13 cellular contexts compared by ENCODE assay signal in genomic region chr5:125257057-125257970, GRCh38.
A peak's percentile ranks its signal among the peaks of the same experiment; 100 is the strongest.
DNase-seq lines count a peak whose midpoint lies in the region; ATAC-seq and TF ChIP-seq lines count a peak whose summit lies in the region.
"Had no signal": no experiment of that assay in that cellular context is flagged by ENCODE, and none has a peak within 500 bp of the region (broad histone marks: within the 10 kb centered on the region; RNA-seq: fewer than 3 reads in every experiment).

No MANE protein-coding gene starts in this region.

- no peaks in the 10 kb centered on the region for H3K79me1 ChIP-seq in H9 (ENCODE audit: insufficient read depth, low read depth, low read length, poor library complexity, severe bottlenecking)

- no peak overlapping the region for H2BK12ac ChIP-seq in H9 (ENCODE audit: insufficient read length, low read depth, low read length)

- no peaks in the 10 kb centered on the region; the same call in 1 of the 2 replicates for H3K27me3 Mint-ChIP-seq in H9 (ENCODE audit: low read depth)
- H3K27me3 Mint-ChIP-seq: naive B cell had no signal

- no peak overlapping the region for H3K4me3 ChIP-seq in A673 (ENCODE audit: low read depth, low read length, poor library complexity, severe bottlenecking)
- H3K4me3 ChIP-seq in HAP-1 = no peak overlapping the region
- H3K4me3 ChIP-seq in lower lobe of right lung = no peak overlapping the region

- DNase-seq in A673 (ENCODE audit: low spot score) (peak; percentile 36), H9 (no peak), SK-N-DZ (ENCODE audit: low spot score) (peak; percentile 21), left cardiac atrium (no peak), HAP-1 (ENCODE audit: low spot score in 2 of 2) (no peak), lower lobe of right lung (no peak), T-helper 1 cell (no peak)
- DNase-seq in activated CD8-positive, alpha-beta memory T cell treated with anti-CD3 and anti-CD28 coated beads for 24 hours = no peak
- DNase-seq: activated T-cell treated with anti-CD3 and anti-CD28 coated beads, Interleukin-2, amount 50 U/mL, for 1 hour; aorta; naive B cell; stimulated activated CD4-positive, alpha-beta T cell treated with anti-CD3 and anti-CD28 coated beads, Interleukin-12 subunit alpha, Interleukin-12 subunit beta, amount 100 ng/mL, for 4 hours had no signal

- H3K27me3 ChIP-seq in A673 (replicated peaks; ENCODE audit: insufficient read depth, low read depth, low read length, poor library complexity) (no peaks in the 10 kb centered on the region), H9 (ENCODE audit: insufficient read depth, low read length) (no peaks in the 10 kb centered on the region), HAP-1 (ENCODE audit: low read depth) (no peaks in the 10 kb centered on the region), lower lobe of right lung (ENCODE audit: low read depth) (no peaks in the 10 kb centered on the region)

- POLR2A ChIA-PET in A673 (lab: Charles Lee; ENCODE audit: low non-redundant PET) = no interaction called here

- no peak overlapping the region for H3K56ac ChIP-seq in H9 (ENCODE audit: insufficient read length, low read depth, low read length)

- no peak overlapping the region for H2BK15ac ChIP-seq in H9 (ENCODE audit: low read depth, low read length)

- WGBS in H9 (ENCODE audit: extremely low coverage, insufficient read length, low lambda C conversion rate) = no CpG with 5 or more reads among the region's 4 CpGs

- peaks cover 35 to 39% of the 10 kb centered on the region in 2 experiments for H3K9me3 Mint-ChIP-seq in H9

- no peak overlapping the region for H2AK5ac ChIP-seq in H9 (ENCODE audit: insufficient read length, low read length)

- H3K36me3 Mint-ChIP-seq in H9 (ENCODE audit: insufficient read depth in 1 of 3, low read depth in 3 of 3) = peaks cover 25 to 42% (median 26%) of the 10 kb centered on the region in 3 experiments

- H3K4me2 ChIP-seq in H9 (ENCODE audit: insufficient read depth, insufficient read length, low read length) = no peak overlapping the region

- H3K4me1 ChIP-seq in A673 (ENCODE audit: insufficient read depth, low read length, poor library complexity, severe bottlenecking) (no peaks in the 10 kb centered on the region), H9 (ENCODE audit: insufficient read depth, low read length) (no peaks in the 10 kb centered on the region), HAP-1 (no peaks in the 10 kb centered on the region), lower lobe of right lung (no peaks in the 10 kb centered on the region)

- H2BK20ac ChIP-seq in H9 (ENCODE audit: low read depth, low read length, poor library complexity, severe bottlenecking) = no peak overlapping the region

- H4K91ac ChIP-seq in H9 (ENCODE audit: insufficient read length, low read depth, low read length) = no peak overlapping the region

- peak; percentile 91 to 95 for ATAC-seq in left cardiac atrium
- no peak for ATAC-seq in lower lobe of right lung

- H4K8ac ChIP-seq in H9 (replicated peaks; ENCODE audit: insufficient read length, low read depth, low read length) = no peak overlapping the region

- no peak overlapping the region for H3K4me3 Mint-ChIP-seq in H9
- H3K4me3 Mint-ChIP-seq: naive B cell had no signal

- H3K4ac ChIP-seq in H9 (ENCODE audit: low read depth, low read length) = no peak overlapping the region

- no peak overlapping the region for H3K18ac ChIP-seq in H9 (ENCODE audit: insufficient read length, low read depth, low read length)

- H2BK5ac ChIP-seq in H9 (ENCODE audit: insufficient read length, low read length) = no peak overlapping the region

- H3K79me2 ChIP-seq in H9 (ENCODE audit: insufficient read depth, low read length) = no peaks in the 10 kb centered on the region

- H2AFZ ChIP-seq in H9 (ENCODE audit: low read length) = no peak overlapping the region

- H3K23ac ChIP-seq in H9 (ENCODE audit: insufficient read length, low read depth, low read length) = no peak overlapping the region

- no peak overlapping the region for H2BK120ac ChIP-seq in H9 (ENCODE audit: low read depth, low read length, poor library complexity, severe bottlenecking)

- H3K27ac Mint-ChIP-seq in H9 = peak overlapping the region in 2 of 3 experiments; percentile 6 to 25; a peak in 2 of 7 replicates

- H3T11ph ChIP-seq in H9 (ENCODE audit: low read length) = no peak overlapping the region

- CTCF ChIA-PET in A673 (lab: Charles Lee) = no interaction called here

- in situ Hi-C loops in HAP-1 (cut with MboI; ENCODE audit: low sequenced_read_pairs) = no loop called here

- intact Hi-C loops in A673 (cut with micrococcal nuclease; ENCODE audit: unreplicated experiment) (no loop called here), left cardiac atrium (cut with DNase I) (no loop called here), lower lobe of right lung (cut with DNase I) (no loop called here)

- TF ChIP-seq CTCF in A673 (conservative IDR thresholded peaks at IDR 0.05; ENCODE audit: low read depth, low read length) (no peak), H9 (conservative IDR thresholded peaks at IDR 0.05) (no peak), lower lobe of right lung (IDR thresholded peaks at IDR 0.05) (no peak)

- H3K23me2 ChIP-seq in H9 (ENCODE audit: insufficient read length, low read depth, low read length, poor library complexity, severe bottlenecking) = no peaks in the 10 kb centered on the region

- BruUV-seq in A673 (replicated peaks; lab: Mats Ljungman, UMichigan) = no TSS peak

- no peaks in the 10 kb centered on the region for H4K20me1 ChIP-seq in H9 (ENCODE audit: control insufficient read depth, insufficient read depth, insufficient read length)

- H3K14ac ChIP-seq in H9 (ENCODE audit: insufficient read depth, low read length) = no peak overlapping the region

- H3K9ac ChIP-seq in H9 (ENCODE audit: extremely low read depth, insufficient read length, low read length) = no peak overlapping the region

- no peak overlapping the region for H3K27ac ChIP-seq in A673 (ENCODE audit: low read depth, low read length, poor library complexity, severe bottlenecking)
- H3K27ac ChIP-seq in H9 (ENCODE audit: insufficient read length, low read depth, low read length) = no peak overlapping the region
- no peak overlapping the region for H3K27ac ChIP-seq in lower lobe of right lung
- H3K27ac ChIP-seq: VCaP had no signal

- H4K5ac ChIP-seq in H9 (ENCODE audit: insufficient read length, low read depth, low read length) = no peak overlapping the region

- H3K36me3 ChIP-seq in A673 (ENCODE audit: insufficient read depth, low read length, poor library complexity, severe bottlenecking) (no peaks in the 10 kb centered on the region), HAP-1 (replicated peaks) (no peaks in the 10 kb centered on the region), lower lobe of right lung (no peaks in the 10 kb centered on the region)

- peaks cover 7 to 12% of the 10 kb centered on the region in 2 experiments for H3K4me1 Mint-ChIP-seq in H9

- H3K9me3 ChIP-seq in A673 (ENCODE audit: low read depth, low read length, poor library complexity, severe bottlenecking) (peaks cover 15% of the 10 kb centered on the region), H9 (ENCODE audit: control insufficient read depth, low read depth, low read length) (no peaks in the 10 kb centered on the region), HAP-1 (peaks cover 7% of the 10 kb centered on the region), lower lobe of right lung (peaks cover 6% of the 10 kb centered on the region)

Comparison
In these comparisons a context has a peak if more than half of its experiments do, and no peak if none do; other contexts are left out.
1. DNase-seq: peak in A673 (single experiment) and SK-N-DZ (single experiment); none in H9 (single experiment), left cardiac atrium (single experiment), HAP-1 (0 of 2), activated CD8-positive, alpha-beta memory T cell treated with anti-CD3 and anti-CD28 coated beads for 24 hours (single experiment), lower lobe of right lung (single experiment) and T-helper 1 cell (0 of 5).
2. ATAC-seq: peak in left cardiac atrium (2 of 2); none in lower lobe of right lung (0 of 2).